8 cellular contexts compared by ENCODE assay signal in the genomic region with DNA sequence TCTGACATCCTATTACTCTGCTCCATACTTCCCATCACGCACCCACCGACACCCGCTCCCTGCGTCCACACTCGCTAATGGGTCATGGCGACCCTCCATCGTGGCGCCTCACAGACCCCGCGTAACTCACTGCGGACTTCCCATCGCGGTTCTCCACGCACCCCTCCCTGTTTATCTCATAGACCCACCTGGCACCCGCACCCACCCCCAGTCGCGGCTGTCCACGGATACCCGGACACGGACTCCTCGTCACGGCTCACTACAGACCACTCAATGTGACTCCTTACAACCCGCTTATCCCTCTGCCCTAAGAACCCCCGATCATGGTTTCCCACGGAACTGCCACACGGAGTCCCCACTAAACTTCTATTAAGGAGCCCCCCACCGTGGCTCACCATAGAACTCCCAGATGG. TPM values are rescaled to one million over a fixed set of nuclear protein-coding genes. Genes with fewer than 3 reads are reported as not detected.
DNase-seq lines count a peak whose midpoint lies in the region; ATAC-seq and FAIRE-seq lines count a peak whose summit lies in the region.

No MANE protein-coding gene starts in this region.

- peaks cover 47% of the 10 kb centered on the region for H3K36me3 Mint-ChIP-seq in activated CD4-positive, alpha-beta T cell treated with anti-CD3 and anti-CD28 coated beads for 36 hours (ENCODE audit: low read depth)
- peaks cover 22% of the 10 kb centered on the region for H3K36me3 Mint-ChIP-seq in activated naive CD4-positive, alpha-beta T cell treated with anti-CD3 and anti-CD28 coated beads, Interleukin-2, amount 50 U/mL, for 24 hours

- under 1% methylated on average over 27 of the region's 27 CpGs for WGBS in right cardiac atrium

- POLR2A ChIA-PET in activated CD4-positive, alpha-beta T cell treated with anti-CD3 and anti-CD28 coated beads for 36 hours (lab: Charles Lee) = no interaction called here

- H3K9me3 ChIP-seq in right cardiac atrium (ENCODE audit: control insufficient read depth, low read length) (no peaks in the 10 kb centered on the region), skeletal muscle tissue (ENCODE audit: control insufficient read depth in 3 of 3, low read length in 3 of 3) (no peaks in the 10 kb centered on the region)

- H3K27me3 Mint-ChIP-seq in activated CD4-positive, alpha-beta T cell treated with anti-CD3 and anti-CD28 coated beads for 36 hours = no peaks in the 10 kb centered on the region
- no peaks in the 10 kb centered on the region for H3K27me3 Mint-ChIP-seq in activated naive CD4-positive, alpha-beta T cell treated with anti-CD3 and anti-CD28 coated beads, Interleukin-2, amount 50 U/mL, for 24 hours

- ATAC-seq in activated CD4-positive, alpha-beta T cell treated with anti-CD3 and anti-CD28 coated beads for 36 hours = peak; percentile 0
- ATAC-seq in right cardiac atrium (peak; percentile 2 to 4), HG03039 (IDR thresholded peaks at IDR 0.05; ENCODE audit: unreplicated experiment) (no peak)

- H3K4me3 ChIP-seq in right cardiac atrium (ENCODE audit: low read length) = peak overlapping the region; percentile 69
- peak overlapping the region; percentile 87 to 98 (median 98) for H3K4me3 ChIP-seq in skeletal muscle tissue (ENCODE audit: low read length in 3 of 3)

- H3K4me3 Mint-ChIP-seq in activated CD4-positive, alpha-beta T cell treated with anti-CD3 and anti-CD28 coated beads for 36 hours = peak overlapping the region; percentile 92
- H3K4me3 Mint-ChIP-seq in activated naive CD4-positive, alpha-beta T cell treated with anti-CD3 and anti-CD28 coated beads, Interleukin-2, amount 50 U/mL, for 24 hours = peak overlapping the region; percentile 99

- no peaks in the 10 kb centered on the region for H3K4me1 ChIP-seq in right cardiac atrium (ENCODE audit: control insufficient read depth, insufficient read depth, low read length)
- peaks cover 6 to 20% (median 10%) of the 10 kb centered on the region in 3 donors for H3K4me1 ChIP-seq in skeletal muscle tissue (ENCODE audit: control insufficient read depth in 3 of 3, insufficient read depth in 3 of 3, low read length in 3 of 3)

- H3K27me3 ChIP-seq in right cardiac atrium (ENCODE audit: control insufficient read depth, insufficient read depth) (no peaks in the 10 kb centered on the region), skeletal muscle tissue (ENCODE audit: control insufficient read depth in 3 of 3, insufficient read depth in 3 of 3, low read length in 3 of 3) (no peaks in the 10 kb centered on the region)

- H3K36me3 ChIP-seq in skeletal muscle tissue (ENCODE audit: control insufficient read depth in 3 of 3, insufficient read depth in 3 of 3, low read length in 3 of 3) = peaks cover 32 to 35% (median 33%) of the 10 kb centered on the region in 3 donors

- H3K4me1 Mint-ChIP-seq in activated CD4-positive, alpha-beta T cell treated with anti-CD3 and anti-CD28 coated beads for 36 hours = peaks cover 26% of the 10 kb centered on the region
- H3K4me1 Mint-ChIP-seq in activated naive CD4-positive, alpha-beta T cell treated with anti-CD3 and anti-CD28 coated beads, Interleukin-2, amount 50 U/mL, for 24 hours = peaks cover 32% of the 10 kb centered on the region

- intact Hi-C loops in activated CD4-positive, alpha-beta T cell treated with anti-CD3 and anti-CD28 coated beads for 36 hours (cut with DNase I, micrococcal nuclease) = loop anchor here (1.0 to 10.0 kb wide), 12 partner anchors 20 to 1332 kb away; a partner anchor contains a TSS
- intact Hi-C loops in right cardiac atrium (cut with DNase I) = no loop called here

- H3K27ac Mint-ChIP-seq in activated CD4-positive, alpha-beta T cell treated with anti-CD3 and anti-CD28 coated beads for 36 hours = peak overlapping the region; percentile 97
- peak overlapping the region; percentile 99 for H3K27ac Mint-ChIP-seq in activated naive CD4-positive, alpha-beta T cell treated with anti-CD3 and anti-CD28 coated beads, Interleukin-2, amount 50 U/mL, for 24 hours

- H3K9me3 Mint-ChIP-seq in activated CD4-positive, alpha-beta T cell treated with anti-CD3 and anti-CD28 coated beads for 36 hours (ENCODE audit: low read depth) = no peaks in the 10 kb centered on the region
- no peaks in the 10 kb centered on the region for H3K9me3 Mint-ChIP-seq in activated naive CD4-positive, alpha-beta T cell treated with anti-CD3 and anti-CD28 coated beads, Interleukin-2, amount 50 U/mL, for 24 hours

- H3K9ac ChIP-seq in skeletal muscle tissue (ENCODE audit: low read depth in 1 of 3, low read length in 3 of 3) = peak overlapping the region; percentile 81 to 94 (median 93)

- FAIRE-seq in GM19239 (lab: Jason Lieb, UNC) = no peak

- H3K27ac ChIP-seq in right cardiac atrium (ENCODE audit: low read length) (peak overlapping the region; percentile 81), skeletal muscle tissue (ENCODE audit: low read depth, low read length) (peak overlapping the region; percentile 61)

- DNase-seq in activated CD4-positive, alpha-beta T cell treated with anti-CD3 and anti-CD28 coated beads for 36 hours = no peak
- DNase-seq in activated CD4-positive, alpha-beta T cell treated with anti-CD3 and anti-CD28 coated beads for 1 hour = no peak
- DNase-seq in right cardiac atrium (peak in 2 of 3 donors; percentile 66 to 78), GM19239 (ENCODE audit: insufficient read length, low spot score) (no peak), HCEC 1CT (no peak)

- CTCF ChIA-PET in activated CD4-positive, alpha-beta T cell treated with anti-CD3 and anti-CD28 coated beads for 36 hours (lab: Charles Lee) = no interaction called here

RNA-seq across cellular contexts. Expression of a gene that starts 0.5 kb away (rescaled TPM):
- 10 to 100 TPM; 68.6 to 80.0 TPM for total RNA-seq in activated CD4-positive, alpha-beta T cell treated with anti-CD3 and anti-CD28 coated beads for 36 hours
- total RNA-seq in right cardiac atrium (10 to 100 TPM; 31.9 to 52.3 (median 42.1) TPM), skeletal muscle tissue (13.6 TPM)
- polyA plus RNA-seq in right cardiac atrium = 34.2 TPM

RNA-seq across cellular contexts. Expression of a gene that starts 5.7 kb away (rescaled TPM):
- 10 to 100 TPM; 62.2 to 70.5 TPM for total RNA-seq in activated CD4-positive, alpha-beta T cell treated with anti-CD3 and anti-CD28 coated beads for 36 hours
- total RNA-seq in right cardiac atrium (10 to 100 TPM; 44.7 to 59.7 (median 55.9) TPM), skeletal muscle tissue (29.2 TPM)
- 30.3 TPM for polyA plus RNA-seq in right cardiac atrium

RNA-seq across cellular contexts. Expression of a gene that starts 20.7 kb away (rescaled TPM):
- under 1 TPM; 0.37 to 0.44 TPM for total RNA-seq in activated CD4-positive, alpha-beta T cell treated with anti-CD3 and anti-CD28 coated beads for 36 hours
- under 1 TPM; 0.23 to 0.56 (median 0.29) TPM for total RNA-seq in right cardiac atrium
- 0.34 TPM for polyA plus RNA-seq in right cardiac atrium
- total RNA-seq in skeletal muscle tissue = not detected

Comparison
In these comparisons a context has a peak if more than half of its experiments do, and no peak if none do; other contexts are left out.
1. DNase-seq: peak in right cardiac atrium (2 of 3); none in activated CD4-positive, alpha-beta T cell treated with anti-CD3 and anti-CD28 coated beads for 36 hours (single experiment), activated CD4-positive, alpha-beta T cell treated with anti-CD3 and anti-CD28 coated beads for 1 hour (single experiment), GM19239 (single experiment) and HCEC 1CT (single experiment).
2. intact Hi-C loops: an anchor here in activated CD4-positive, alpha-beta T cell treated with anti-CD3 and anti-CD28 coated beads for 36 hours (1.0 to 10.0 kb wide); none called in right cardiac atrium.